Comparison of ENCODE assay signal across 8 cellular contexts in genomic region chr5:107542428-107542827, GRCh38.
DNase-seq lines count a peak whose midpoint lies in the region; ATAC-seq and TF ChIP-seq lines count a peak whose summit lies in the region.

No MANE protein-coding gene starts in this region.

- H3K27ac ChIP-seq in RWPE2 (ENCODE audit: poor library complexity, severe bottlenecking) = peak overlapping the region; percentile 88
- H3K27ac ChIP-seq in heart right ventricle = peak overlapping the region; percentile 2 to 83 (median 74)
- H3K27ac ChIP-seq in stomach = peak overlapping the region; percentile 62 to 84 (median 77)

- peak; percentile 43 for ATAC-seq in HG02798 (IDR thresholded peaks at IDR 0.05; ENCODE audit: poor library complexity, unreplicated experiment)
- ATAC-seq in RWPE2 (ENCODE audit: low read depth) = peak; percentile 91
- ATAC-seq in heart right ventricle = peak in 7 of 8 donors; percentile 5 to 87 (median 54)
- no peak for ATAC-seq in activated CD4-positive, CD25-positive, alpha-beta regulatory T cell treated with anti-CD3 and anti-CD28 coated beads, Interleukin-2, amount 50 U/mL, for 24 hours

- TF ChIP-seq EP300 in stomach (IDR thresholded peaks at IDR 0.05) = no peak

- H3K4me3 ChIP-seq in RWPE2 (ENCODE audit: severe bottlenecking) (no peak overlapping the region), heart right ventricle (peak overlapping the region in 3 of 10 donors; percentile 2 to 26 (median 9)), stomach (peak overlapping the region in 1 of 4 donors; percentile 1), H7 (ENCODE audit: insufficient read depth, low read depth, low read length) (no peak overlapping the region)

- DNase-seq in AG08395 (ENCODE audit: low spot score) (peak; percentile 64), RWPE2 (ENCODE audit: low spot score) (peak; percentile 95), heart right ventricle (peak; percentile 34 to 40), stomach (peak; percentile 92), H7 (no peak)
- no peak for DNase-seq in activated T-cell treated with anti-CD3 and anti-CD28 coated beads, Interleukin-2, amount 50 U/mL, for 1 hour

- no peaks in the 10 kb centered on the region for H3K9me3 ChIP-seq in RWPE2 (ENCODE audit: severe bottlenecking)
- H3K9me3 ChIP-seq in heart right ventricle = no peaks in the 10 kb centered on the region
- no peaks in the 10 kb centered on the region for H3K9me3 ChIP-seq in stomach

- peak; percentile 29 for TF ChIP-seq CTCF in RWPE2 (IDR thresholded peaks at IDR 0.05; ENCODE audit: poor library complexity, severe bottlenecking)
- TF ChIP-seq CTCF in heart right ventricle (IDR thresholded peaks at IDR 0.05) = no peak
- TF ChIP-seq CTCF in stomach (IDR thresholded peaks at IDR 0.05) = no peak

- WGBS in heart right ventricle, 2 donors = 23 to 26% methylated on average over 4 of the region's 4 CpGs
- 10 to 18% (median 17%) methylated on average over 4 of the region's 4 CpGs for WGBS in stomach, 5 donors

- H3K36me3 ChIP-seq in RWPE2 (ENCODE audit: low read depth) (no peaks in the 10 kb centered on the region), heart right ventricle (no peaks in the 10 kb centered on the region), stomach (no peaks in the 10 kb centered on the region), H7 (replicated peaks; ENCODE audit: control insufficient read depth, insufficient read depth, low read length) (no peaks in the 10 kb centered on the region)

- no peak for TF ChIP-seq POLR2A in stomach (IDR thresholded peaks at IDR 0.05)

- H3K27me3 ChIP-seq in RWPE2 (ENCODE audit: insufficient read depth, poor library complexity, severe bottlenecking) (no peaks in the 10 kb centered on the region), heart right ventricle (no peaks in the 10 kb centered on the region), stomach (no peaks in the 10 kb centered on the region), H7 (ENCODE audit: control insufficient read depth, insufficient read depth, low read length) (no peaks in the 10 kb centered on the region)

- intact Hi-C loops in heart right ventricle (cut with DNase I) = no loop called here
- intact Hi-C loops in stomach (cut with DNase I; ENCODE audit: low total_unique reads) = no loop called here

- peaks cover 28% of the 10 kb centered on the region for H3K4me1 ChIP-seq in RWPE2 (ENCODE audit: insufficient read depth, poor library complexity, severe bottlenecking)
- H3K4me1 ChIP-seq in heart right ventricle = peaks cover 0 to 52% (median 30%) of the 10 kb centered on the region in 9 donors
- H3K4me1 ChIP-seq in stomach = peaks cover 13 to 76% (median 44%) of the 10 kb centered on the region in 4 donors

Comparison
In these comparisons a context has a peak if more than half of its experiments do, and no peak if none do; other contexts are left out.
1. DNase-seq: peak in AG08395 (single experiment), RWPE2 (single experiment), heart right ventricle (2 of 2) and stomach (single experiment); none in H7 (single experiment) and activated T-cell treated with anti-CD3 and anti-CD28 coated beads, Interleukin-2, amount 50 U/mL, for 1 hour (single experiment).
2. ATAC-seq: peak in HG02798 (single experiment), RWPE2 (single experiment) and heart right ventricle (7 of 8); none in activated CD4-positive, CD25-positive, alpha-beta regulatory T cell treated with anti-CD3 and anti-CD28 coated beads, Interleukin-2, amount 50 U/mL, for 24 hours (0 of 2).
3. Peak in every context shown above with its lines, with median percentiles within 50 percentile points of each other: H3K27ac ChIP-seq.